13 cellular contexts compared by ENCODE assay signal in genomic region chr15:77487479-77487861, GRCh38.
DNase-seq lines count a peak whose midpoint lies in the region; ATAC-seq and TF ChIP-seq lines count a peak whose summit lies in the region.
"Had no signal": no experiment of that assay in that cellular context is flagged by ENCODE, and none has a peak within 500 bp of the region (broad histone marks: within the 10 kb centered on the region; RNA-seq: fewer than 3 reads in every experiment).

No MANE protein-coding gene starts in this region.

- H3K4me3 ChIP-seq in right atrium auricular region (no peak overlapping the region), skeletal muscle tissue (ENCODE audit: low read length in 3 of 3) (no peak overlapping the region)
- H3K4me3 ChIP-seq: neural progenitor cell, skin epidermis, thoracic aorta had no signal

- H3K9me3 ChIP-seq in right atrium auricular region, result no peaks in the 10 kb centered on the region
- H3K9me3 ChIP-seq in skeletal muscle tissue (ENCODE audit: control insufficient read depth in 3 of 3, low read length in 3 of 3), result no peaks in the 10 kb centered on the region
- H3K9me3 ChIP-seq: thoracic aorta had no signal

- H3K27ac ChIP-seq in right atrium auricular region, result peak overlapping the region; percentile 54 to 82
- peak overlapping the region; percentile 54 for H3K27ac ChIP-seq in skeletal muscle tissue (ENCODE audit: low read depth, low read length)
- H3K27ac ChIP-seq: neural progenitor cell had no signal

- peaks cover 27% of the 10 kb centered on the region for H3K36me3 Mint-ChIP-seq in activated CD4-positive, alpha-beta T cell treated with anti-CD3 and anti-CD28 coated beads for 36 hours (ENCODE audit: low read depth)
- peaks cover 28% of the 10 kb centered on the region for H3K36me3 Mint-ChIP-seq in activated CD8-positive, alpha-beta T cell treated with anti-CD3 and anti-CD28 coated beads for 36 hours (ENCODE audit: low read depth)

- intact Hi-C loops in activated CD4-positive, alpha-beta T cell treated with anti-CD3 and anti-CD28 coated beads for 36 hours (cut with DNase I, micrococcal nuclease), result no loop called here
- intact Hi-C loops in activated CD8-positive, alpha-beta T cell treated with anti-CD3 and anti-CD28 coated beads for 36 hours (cut with micrococcal nuclease), result no loop called here

- no peak overlapping the region for H3K4me3 Mint-ChIP-seq in activated CD4-positive, alpha-beta T cell treated with anti-CD3 and anti-CD28 coated beads for 36 hours
- H3K4me3 Mint-ChIP-seq in activated CD8-positive, alpha-beta T cell treated with anti-CD3 and anti-CD28 coated beads for 36 hours, result no peak overlapping the region
- H3K4me3 Mint-ChIP-seq: activated T-helper 17 cell treated with anti-CD3 and anti-CD28 coated beads, Interleukin-2, amount 50 U/mL, for 72 hours; HFFc6; neural progenitor cell had no signal

- TF ChIP-seq CTCF in activated CD8-positive, alpha-beta T cell treated with anti-CD3 and anti-CD28 coated beads for 36 hours (IDR thresholded peaks at IDR 0.05), result no peak
- no peak for TF ChIP-seq CTCF in right atrium auricular region (IDR thresholded peaks at IDR 0.05)

- no peaks in the 10 kb centered on the region for H3K27me3 Mint-ChIP-seq in activated CD4-positive, alpha-beta T cell treated with anti-CD3 and anti-CD28 coated beads for 36 hours
- H3K27me3 Mint-ChIP-seq in activated CD8-positive, alpha-beta T cell treated with anti-CD3 and anti-CD28 coated beads for 36 hours, result no peaks in the 10 kb centered on the region
- H3K27me3 Mint-ChIP-seq: activated T-helper 17 cell treated with anti-CD3 and anti-CD28 coated beads, Interleukin-2, amount 50 U/mL, for 72 hours had no signal

- no peak for ATAC-seq in activated CD4-positive, alpha-beta T cell treated with anti-CD3 and anti-CD28 coated beads for 36 hours
- ATAC-seq in activated CD8-positive, alpha-beta T cell treated with anti-CD3 and anti-CD28 coated beads for 36 hours, result no peak
- ATAC-seq in SK-N-SH treated with all-trans-retinoic acid at 6 μM for 48 hours, result no peak
- ATAC-seq in HG02870 (IDR thresholded peaks at IDR 0.05; ENCODE audit: unreplicated experiment), result no peak

- H3K27me3 ChIP-seq in right atrium auricular region, result no peaks in the 10 kb centered on the region
- H3K27me3 ChIP-seq in skeletal muscle tissue (ENCODE audit: control insufficient read depth in 3 of 3, insufficient read depth in 3 of 3, low read length in 3 of 3), result no peaks in the 10 kb centered on the region
- H3K27me3 ChIP-seq: neural progenitor cell had no signal

- H3K9ac ChIP-seq in skeletal muscle tissue (ENCODE audit: low read depth in 1 of 3, low read length in 3 of 3), result no peak overlapping the region
- H3K9ac ChIP-seq: neural progenitor cell had no signal

- H3K27ac Mint-ChIP-seq in activated CD4-positive, alpha-beta T cell treated with anti-CD3 and anti-CD28 coated beads for 36 hours, result peak overlapping the region; percentile 72
- H3K27ac Mint-ChIP-seq in activated CD8-positive, alpha-beta T cell treated with anti-CD3 and anti-CD28 coated beads for 36 hours, result peak overlapping the region; percentile 39
- H3K27ac Mint-ChIP-seq: activated T-helper 17 cell treated with anti-CD3 and anti-CD28 coated beads, Interleukin-2, amount 50 U/mL, for 72 hours; HFFc6; neural progenitor cell had no signal

- CTCF ChIA-PET in activated CD4-positive, alpha-beta T cell treated with anti-CD3 and anti-CD28 coated beads for 36 hours (lab: Charles Lee), result interaction anchor here (0.7 to 2.3 kb wide), 4 partner anchors 9 to 11 kb away, joined by 3 to 8 read pairs (median 6); no protein-coding TSS in a partner anchor
- CTCF ChIA-PET in activated CD8-positive, alpha-beta T cell treated with anti-CD3 and anti-CD28 coated beads for 36 hours (lab: Charles Lee), result interaction anchor here (0.7 to 2.2 kb wide), 3 partner anchors 9 to 368 kb away, joined by 3 to 7 read pairs (median 3); no protein-coding TSS in a partner anchor

- no peak for DNase-seq in activated CD4-positive, alpha-beta T cell treated with anti-CD3 and anti-CD28 coated beads for 36 hours
- DNase-seq in activated CD4-positive, alpha-beta T cell treated with anti-CD3 and anti-CD28 coated beads, Interleukin-2, amount 50 U/mL, for 4 hours, result no peak
- no peak for DNase-seq in activated CD8-positive, alpha-beta T cell treated with anti-CD3 and anti-CD28 coated beads for 36 hours
- DNase-seq in right atrium auricular region (ENCODE audit: low spot score), result no peak
- no peak for DNase-seq in stimulated activated CD4-positive, alpha-beta T cell treated with anti-CD3 and anti-CD28 coated beads, Interleukin-4, amount 100 ng/mL, for 1 hour
- DNase-seq: HFFc6 had no signal

- H3K4me1 Mint-ChIP-seq in activated CD4-positive, alpha-beta T cell treated with anti-CD3 and anti-CD28 coated beads for 36 hours, result peaks cover 23% of the 10 kb centered on the region
- peaks cover 25% of the 10 kb centered on the region for H3K4me1 Mint-ChIP-seq in activated CD8-positive, alpha-beta T cell treated with anti-CD3 and anti-CD28 coated beads for 36 hours (ENCODE audit: low read depth)

- POLR2A ChIA-PET in activated CD4-positive, alpha-beta T cell treated with anti-CD3 and anti-CD28 coated beads for 36 hours (lab: Charles Lee), result no interaction called here
- POLR2A ChIA-PET in activated CD8-positive, alpha-beta T cell treated with anti-CD3 and anti-CD28 coated beads for 36 hours (lab: Charles Lee), result no interaction called here

- H3K9me3 Mint-ChIP-seq in activated CD4-positive, alpha-beta T cell treated with anti-CD3 and anti-CD28 coated beads for 36 hours (ENCODE audit: low read depth), result no peaks in the 10 kb centered on the region
- H3K9me3 Mint-ChIP-seq in activated CD8-positive, alpha-beta T cell treated with anti-CD3 and anti-CD28 coated beads for 36 hours, result no peaks in the 10 kb centered on the region
- H3K9me3 Mint-ChIP-seq: activated T-helper 17 cell treated with anti-CD3 and anti-CD28 coated beads, Interleukin-2, amount 50 U/mL, for 72 hours; HFFc6; neural progenitor cell had no signal

- H3K4me1 ChIP-seq in right atrium auricular region (peaks cover 0 to 37% of the 10 kb centered on the region in 2 donors), skeletal muscle tissue (ENCODE audit: control insufficient read depth in 3 of 3, insufficient read depth in 3 of 3, low read length in 3 of 3) (peaks cover 12 to 26% (median 14%) of the 10 kb centered on the region in 3 donors)

- H3K36me3 ChIP-seq in right atrium auricular region (peaks cover 19% of the 10 kb centered on the region), skeletal muscle tissue (ENCODE audit: control insufficient read depth in 3 of 3, insufficient read depth in 3 of 3, low read length in 3 of 3) (peaks cover 7 to 13% (median 11%) of the 10 kb centered on the region in 3 donors)

TF ChIP-seq in SK-N-SH treated with all-trans-retinoic acid at 6 μM for 48 hours, 23 proteins besides CTCF, POLR2A, EP300 and RAD21:
- TF ChIP-seq ARNTL (CRISPR knock-in tag; IDR thresholded peaks at IDR 0.05; ENCODE audit: borderline replicate concordance, low read depth), result no peak
- no peak for TF ChIP-seq ZFP3 (CRISPR knock-in tag; IDR thresholded peaks at IDR 0.05)
- no peak for TF ChIP-seq SNAI2 (CRISPR knock-in tag; IDR thresholded peaks at IDR 0.05)
- no peak for TF ChIP-seq ESRRG (CRISPR knock-in tag; IDR thresholded peaks at IDR 0.05)
- TF ChIP-seq, protein P1, sequence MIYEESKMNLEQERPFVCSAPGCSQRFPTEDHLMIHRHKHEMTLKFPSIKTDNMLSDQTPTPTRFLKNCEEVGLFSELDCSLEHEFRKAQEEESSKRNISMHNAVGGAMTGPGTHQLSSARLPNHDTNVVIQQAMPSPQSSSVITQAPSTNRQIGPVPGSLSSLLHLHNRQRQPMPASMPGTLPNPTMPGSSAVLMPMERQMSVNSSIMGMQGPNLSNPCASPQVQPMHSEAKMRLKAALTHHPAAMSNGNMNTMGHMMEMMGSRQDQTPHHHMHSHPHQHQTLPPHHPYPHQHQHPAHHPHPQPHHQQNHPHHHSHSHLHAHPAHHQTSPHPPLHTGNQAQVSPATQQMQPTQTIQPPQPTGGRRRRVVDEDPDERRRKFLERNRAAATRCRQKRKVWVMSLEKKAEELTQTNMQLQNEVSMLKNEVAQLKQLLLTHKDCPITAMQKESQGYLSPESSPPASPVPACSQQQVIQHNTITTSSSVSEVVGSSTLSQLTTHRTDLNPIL (CRISPR knock-in tag; IDR thresholded peaks at IDR 0.05; ENCODE audit: low read depth), result no peak
- TF ChIP-seq TCF4 (CRISPR knock-in tag; IDR thresholded peaks at IDR 0.05; ENCODE audit: borderline replicate concordance), result no peak
TF ChIP-seq in SK-N-SH treated with all-trans-retinoic acid at 6 μM for 48 hours: peak in this region for 0.
